ENCODE assay signal across 18 cellular contexts in genomic region chr6:16677458-16677857, GRCh38.
DNase-seq lines count a peak whose midpoint lies in the region; ATAC-seq, FAIRE-seq and TF ChIP-seq lines count a peak whose summit lies in the region.
"Had no signal": no experiment of that assay in that cellular context is flagged by ENCODE, and none has a peak within 500 bp of the region (broad histone marks: within the 10 kb centered on the region; RNA-seq: fewer than 3 reads in every experiment).

No MANE protein-coding gene starts in this region.

- no peak overlapping the region for H4K5ac ChIP-seq in IMR-90 (ENCODE audit: low read depth, low read length)

- intact Hi-C loops in IMR-90 (cut with micrococcal nuclease) = no loop called here

- 23% methylated on average over 2 of the region's 2 CpGs for WGBS in A549 (ENCODE audit: missing lambda C conversion rate)
- WGBS in IMR-90 (ENCODE audit: extremely low coverage in 2 of 2, insufficient read length in 1 of 2), 2 experiments = no CpG with 5 or more reads among the region's 2 CpGs

- H3K4me2 ChIP-seq in A549 (peak overlapping the region; percentile 77), IMR-90 (ENCODE audit: low read depth, low read length) (no peak overlapping the region), parathyroid adenoma (ENCODE audit: low read length) (no peak overlapping the region)

- H2AK9ac ChIP-seq in IMR-90 (replicated peaks; ENCODE audit: low read depth, low read length, poor library complexity) = no peak overlapping the region

- H3K27ac ChIP-seq in A549 (peak overlapping the region; percentile 70 to 83), IMR-90 (ENCODE audit: insufficient read depth, low read length) (no peak overlapping the region), epithelial cell of prostate (peak overlapping the region; percentile 16), parathyroid adenoma (peak overlapping the region; percentile 21), RWPE1 (no peak overlapping the region)
- H3K27ac ChIP-seq: suprapubic skin had no signal

- H3K36me3 ChIP-seq in IMR-90 (ENCODE audit: control insufficient read depth, insufficient read depth, low read length) (no peaks in the 10 kb centered on the region), parathyroid adenoma (ENCODE audit: control insufficient read depth, insufficient read depth, low read length) (no peaks in the 10 kb centered on the region)
- H3K36me3 ChIP-seq: gastroesophageal sphincter, suprapubic skin had no signal

- no peaks in the 10 kb centered on the region for H3K79me2 ChIP-seq in parathyroid adenoma

- H3K4me1 ChIP-seq in A549 = peaks cover 58% of the 10 kb centered on the region
- H3K4me1 ChIP-seq in IMR-90 (ENCODE audit: control insufficient read depth, insufficient read depth, low read length) = peaks cover 22% of the 10 kb centered on the region
- H3K4me1 ChIP-seq in parathyroid adenoma = peaks cover 13% of the 10 kb centered on the region

- no peak overlapping the region for H3K56ac ChIP-seq in IMR-90 (ENCODE audit: extremely low read depth, insufficient read depth, low read length)

- DNase-seq in A549 (ENCODE audit: low read depth in 1 of 2, low spot score in 1 of 2) (no peak), IMR-90 (no peak), epithelial cell of prostate (ENCODE audit: low read depth, low spot score) (no peak), NCI-H446 treated with DMSO at 0.1 percent for 48 hours (lab: John Stamatoyannopoulos, UW) (no peak), RWPE1 (ENCODE audit: low spot score) (no peak), MV-4-11 (lab: John Stamatoyannopoulos, UW) (no peak)
- DNase-seq: activated CD4-positive, CD25-positive, alpha-beta regulatory T cell; activated gamma-delta T cell; aorta; Calu3; natural killer cell had no signal

- no peak overlapping the region for H3K4me3 ChIP-seq in A549
- no peak overlapping the region for H3K4me3 ChIP-seq in IMR-90 (ENCODE audit: insufficient read depth, low read depth, low read length)
- no peak overlapping the region for H3K4me3 ChIP-seq in parathyroid adenoma (ENCODE audit: low read depth, low read length)
- H3K4me3 ChIP-seq: gastroesophageal sphincter, lung, suprapubic skin had no signal

- no peak overlapping the region for H3K4ac ChIP-seq in IMR-90 (ENCODE audit: low read depth, low read length)

- no peak overlapping the region for H3K9ac ChIP-seq in IMR-90 (ENCODE audit: low read depth, low read length)
- no peak overlapping the region for H3K9ac ChIP-seq in parathyroid adenoma

- no peak overlapping the region for H3K23ac ChIP-seq in IMR-90 (ENCODE audit: low read depth, low read length)

- H2BK20ac ChIP-seq in IMR-90 (ENCODE audit: low read depth, low read length) = no peak overlapping the region

- H3K79me1 ChIP-seq in IMR-90 (ENCODE audit: low read depth in 1 of 2, low read length in 2 of 2) = peaks cover 22 to 46% of the 10 kb centered on the region in 2 experiments

- H4K91ac ChIP-seq in IMR-90 (ENCODE audit: insufficient read depth, low read depth, low read length) = no peak overlapping the region

- ATAC-seq in A549 (no peak), IMR-90 (ENCODE audit: low read depth) (no peak), GM21367 (IDR thresholded peaks at IDR 0.05; ENCODE audit: unreplicated experiment) (no peak)
- ATAC-seq: gastroesophageal sphincter, natural killer cell had no signal

- H4K20me1 ChIP-seq in IMR-90 (ENCODE audit: insufficient read depth, low read length) = peaks cover 16% of the 10 kb centered on the region; the same call in 1 of the 2 replicates

- in situ Hi-C loops in IMR-90 (cut with MboI; ENCODE audit: low sequenced_read_pairs) = no loop called here

- POLR2A ChIA-PET in A549 (lab: Yijun Ruan, JAX) = no interaction called here
- POLR2A ChIA-PET in IMR-90 (lab: Charles Lee; ENCODE audit: unreplicated experiment) = no interaction called here
- POLR2A ChIA-PET in RWPE1 (lab: Yijun Ruan, JAX; ENCODE audit: low non-redundant PET) = no interaction called here

- TF ChIP-seq POLR2A in A549 (IDR thresholded peaks at IDR 0.05; ENCODE audit: low read length) (no peak), IMR-90 (IDR thresholded peaks at IDR 0.05; ENCODE audit: low read depth, low read length) (no peak)

- no peak overlapping the region for H3K14ac ChIP-seq in IMR-90 (replicated peaks; ENCODE audit: low read depth, low read length)

- CTCF ChIA-PET in A549 (lab: Yijun Ruan, JAX) = no interaction called here
- CTCF ChIA-PET in IMR-90 (lab: Yijun Ruan, JAX) = no interaction called here
- CTCF ChIA-PET in RWPE1 (lab: Yijun Ruan, JAX) = no interaction called here

- H3K9me1 ChIP-seq in IMR-90 (ENCODE audit: insufficient read depth, low read length) = peaks cover 11% of the 10 kb centered on the region

- no peak for FAIRE-seq in A549 (lab: Jason Lieb, UNC)
- FAIRE-seq: colon, GM12891 had no signal

- no peak overlapping the region for H3K18ac ChIP-seq in IMR-90 (ENCODE audit: low read depth, low read length)

- H2BK5ac ChIP-seq in IMR-90 (ENCODE audit: low read depth, low read length, poor library complexity, severe bottlenecking) = peak overlapping the region; percentile 50

- TF ChIP-seq RAD21 in A549 (conservative IDR thresholded peaks at IDR 0.05 in 1 of 2, IDR thresholded peaks at IDR 0.05 in 1 of 2) (no peak), IMR-90 (IDR thresholded peaks at IDR 0.05; ENCODE audit: low read length) (no peak)

- H2AK5ac ChIP-seq in IMR-90 (ENCODE audit: low read depth, low read length) = no peak overlapping the region

- no TSS peak for BruUV-seq in IMR-90 (replicated peaks; lab: Mats Ljungman, UMichigan)

- TF ChIP-seq EP300 in A549 (IDR thresholded peaks at IDR 0.05) = no peak

- H3K9me3 ChIP-seq in A549 (no peaks in the 10 kb centered on the region), IMR-90 (ENCODE audit: control insufficient read depth, insufficient read depth, low read length) (no peaks in the 10 kb centered on the region), parathyroid adenoma (ENCODE audit: control insufficient read depth, low read length) (no peaks in the 10 kb centered on the region)
- H3K9me3 ChIP-seq: gastroesophageal sphincter, suprapubic skin had no signal

- H2BK15ac ChIP-seq in IMR-90 (ENCODE audit: low read depth, low read length) = no peak overlapping the region

- H2AFZ ChIP-seq in IMR-90 (replicated peaks; ENCODE audit: low read length, poor library complexity) (no peak overlapping the region), parathyroid adenoma (peak overlapping the region; percentile 31)

- H3K27me3 ChIP-seq in IMR-90 (ENCODE audit: control insufficient read depth, insufficient read depth, low read length) (no peaks in the 10 kb centered on the region), parathyroid adenoma (ENCODE audit: control insufficient read depth, insufficient read depth, low read length) (no peaks in the 10 kb centered on the region)
- H3K27me3 ChIP-seq: gastroesophageal sphincter, suprapubic skin had no signal

- dilution Hi-C loops in IMR-90 (cut with HindIII; ENCODE audit: low sequenced_read_pairs, unreplicated experiment) = no loop called here

- TF ChIP-seq CTCF in A549 (IDR thresholded peaks at IDR 0.05) (no peak), IMR-90 (conservative IDR thresholded peaks at IDR 0.05; ENCODE audit: low read depth, low read length) (no peak), parathyroid adenoma (IDR thresholded peaks at IDR 0.05) (no peak), RWPE1 (conservative IDR thresholded peaks at IDR 0.05; ENCODE audit: low read depth) (no peak)

- H4K8ac ChIP-seq in IMR-90 (ENCODE audit: low read depth in 2 of 2, low read length in 2 of 2) = no peak overlapping the region

- H2BK120ac ChIP-seq in IMR-90 (ENCODE audit: low read depth, low read length) = no peak overlapping the region

TF ChIP-seq in A549, 52 proteins besides CTCF, POLR2A, EP300 and RAD21:
- TF ChIP-seq KDM5A (IDR thresholded peaks at IDR 0.05) = no peak
- TF ChIP-seq E2F6 (IDR thresholded peaks at IDR 0.05; ENCODE audit: borderline replicate concordance, low read depth) = no peak
- no peak for TF ChIP-seq ZNF302 (CRISPR knock-in tag; IDR thresholded peaks at IDR 0.05)

TF ChIP-seq in IMR-90, 13 proteins besides CTCF, POLR2A, EP300 and RAD21:
- TF ChIP-seq BHLHE40 (IDR thresholded peaks at IDR 0.05; ENCODE audit: low read depth, low read length) (no peak), SMC3 (IDR thresholded peaks at IDR 0.05; ENCODE audit: low read depth, low read length) (no peak), MAZ (IDR thresholded peaks at IDR 0.05; ENCODE audit: borderline replicate concordance, low read depth, low read length) (no peak), FOS (IDR thresholded peaks at IDR 0.05; ENCODE audit: low read depth, low read length) (no peak), CHD1 (IDR thresholded peaks at IDR 0.05; ENCODE audit: low read depth, low read length) (no peak), RCOR1 (IDR thresholded peaks at IDR 0.05; ENCODE audit: insufficient replicate concordance, low read length) (no peak), RFX5 (IDR thresholded peaks at IDR 0.05; ENCODE audit: low read depth, low read length) (no peak), MAFK (IDR thresholded peaks at IDR 0.05; ENCODE audit: low read depth, low read length) (no peak)

Comparison
In these comparisons a context has a peak if more than half of its experiments do, and no peak if none do; other contexts are left out.
1. H3K27ac ChIP-seq: peak in A549 (2 of 2), epithelial cell of prostate (single experiment) and parathyroid adenoma (single experiment); none in IMR-90 (single experiment) and RWPE1 (single experiment).